9 cellular contexts compared by ENCODE assay signal in the genomic region with DNA sequence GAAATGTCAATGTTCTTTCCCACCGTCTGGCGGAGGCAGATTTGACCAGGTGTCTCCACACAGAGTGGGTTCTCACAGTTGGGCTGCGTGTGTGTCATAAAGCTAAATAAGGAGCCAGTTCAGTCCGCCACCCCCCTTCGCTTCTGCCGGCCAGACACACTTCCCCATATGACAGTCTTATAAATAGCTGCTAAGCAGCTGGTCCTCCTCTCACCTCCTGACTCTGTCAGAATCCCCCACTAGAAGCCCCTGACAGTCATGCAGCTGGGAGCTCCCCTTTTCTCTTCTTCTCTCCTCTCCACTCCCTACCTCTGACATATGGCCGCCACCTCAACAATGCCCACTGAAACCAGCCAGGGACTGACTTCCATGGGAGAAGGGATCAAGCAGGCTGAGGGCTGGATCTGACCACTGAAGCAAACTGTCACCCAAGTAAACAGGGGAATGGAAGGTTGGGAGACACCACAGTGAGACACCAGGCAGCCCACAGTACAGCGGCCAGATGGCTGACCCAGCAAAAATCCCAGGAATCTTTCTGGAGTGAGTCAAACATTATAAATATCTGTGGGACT.
DNase-seq lines count a peak whose midpoint lies in the region; ATAC-seq, FAIRE-seq and TF ChIP-seq lines count a peak whose summit lies in the region.
"Had no signal": no experiment of that assay in that cellular context is flagged by ENCODE, and none has a peak within 500 bp of the region (broad histone marks: within the 10 kb centered on the region; RNA-seq: fewer than 3 reads in every experiment).

No MANE protein-coding gene starts in this region.

- H3K9me3 ChIP-seq in right cardiac atrium (ENCODE audit: control insufficient read depth, low read length) (no peaks in the 10 kb centered on the region), tibial artery (no peaks in the 10 kb centered on the region)
- H3K9me3 ChIP-seq: ovary had no signal

- no peak overlapping the region for H3K27ac Mint-ChIP-seq in activated naive CD8-positive, alpha-beta T cell treated with anti-CD3 and anti-CD28 coated beads, Interleukin-2, amount 50 U/mL, for 24 hours

- peak overlapping the region; percentile 88 for H3K27ac ChIP-seq in right cardiac atrium (ENCODE audit: low read length)
- no peak overlapping the region for H3K27ac ChIP-seq in tibial artery
- H3K27ac ChIP-seq: ovary had no signal

- FAIRE-seq in GM18507 (lab: Jason Lieb, UNC), result peak; percentile 90

- intact Hi-C loops in right cardiac atrium (cut with DNase I), result no loop called here
- intact Hi-C loops in tibial artery (cut with DNase I; ENCODE audit: low total_unique reads), result no loop called here

- TF ChIP-seq CTCF in tibial artery (IDR thresholded peaks at IDR 0.05), result no peak

- WGBS in right cardiac atrium, result 56% methylated on average over 8 of the region's 8 CpGs

- no peaks in the 10 kb centered on the region for H3K36me3 Mint-ChIP-seq in activated naive CD8-positive, alpha-beta T cell treated with anti-CD3 and anti-CD28 coated beads, Interleukin-2, amount 50 U/mL, for 24 hours (ENCODE audit: low read depth)

- no peak overlapping the region for H3K4me3 Mint-ChIP-seq in activated naive CD8-positive, alpha-beta T cell treated with anti-CD3 and anti-CD28 coated beads, Interleukin-2, amount 50 U/mL, for 24 hours

- H3K9me3 Mint-ChIP-seq in activated naive CD8-positive, alpha-beta T cell treated with anti-CD3 and anti-CD28 coated beads, Interleukin-2, amount 50 U/mL, for 24 hours, result no peaks in the 10 kb centered on the region

- no peaks in the 10 kb centered on the region for H3K27me3 Mint-ChIP-seq in activated naive CD8-positive, alpha-beta T cell treated with anti-CD3 and anti-CD28 coated beads, Interleukin-2, amount 50 U/mL, for 24 hours

- no peaks in the 10 kb centered on the region for H3K27me3 ChIP-seq in right cardiac atrium (ENCODE audit: control insufficient read depth, insufficient read depth)
- no peaks in the 10 kb centered on the region for H3K27me3 ChIP-seq in tibial artery
- H3K27me3 ChIP-seq: ovary had no signal

- no peaks in the 10 kb centered on the region for H3K4me1 Mint-ChIP-seq in activated naive CD8-positive, alpha-beta T cell treated with anti-CD3 and anti-CD28 coated beads, Interleukin-2, amount 50 U/mL, for 24 hours

- H3K4me1 ChIP-seq in right cardiac atrium (ENCODE audit: control insufficient read depth, insufficient read depth, low read length) (peaks cover 2% of the 10 kb centered on the region), tibial artery (no peaks in the 10 kb centered on the region)

- DNase-seq in GM18507 (ENCODE audit: extremely low spot score, insufficient read length, low read depth) (peak; percentile 54), NAMALWA (ENCODE audit: low spot score) (peak; percentile 70), right cardiac atrium (peak; percentile 31 to 58 (median 56)), tibial artery (no peak), NCI-H2029 treated with DMSO at 0.1 percent for 48 hours (lab: John Stamatoyannopoulos, UW) (no peak)
- DNase-seq in activated naive CD8-positive, alpha-beta T cell treated with anti-CD3 and anti-CD28 coated beads, Interleukin-2, amount 50 U/mL, for 24 hours, result no peak
- no peak for DNase-seq in stimulated activated CD4-positive, alpha-beta T cell treated with anti-CD3 and anti-CD28 coated beads, Interleukin-12 subunit alpha, Interleukin-12 subunit beta, amount 100 ng/mL, for 4 hours
- DNase-seq: ovary had no signal

- H3K4me3 ChIP-seq in right cardiac atrium (ENCODE audit: low read length) (no peak overlapping the region), tibial artery (no peak overlapping the region)
- H3K4me3 ChIP-seq: ovary had no signal

- H3K36me3 ChIP-seq in tibial artery, result no peaks in the 10 kb centered on the region
- H3K36me3 ChIP-seq: ovary had no signal

- ATAC-seq in HG02610 (IDR thresholded peaks at IDR 0.05; ENCODE audit: unreplicated experiment) (peak; percentile 89), right cardiac atrium (peak; percentile 77 to 89)
- no peak for ATAC-seq in activated naive CD8-positive, alpha-beta T cell treated with anti-CD3 and anti-CD28 coated beads, Interleukin-2, amount 50 U/mL, for 24 hours

Comparison
In these comparisons a context has a peak if more than half of its experiments do, and no peak if none do; other contexts are left out.
1. DNase-seq: peak in GM18507 (single experiment), NAMALWA (single experiment) and right cardiac atrium (3 of 3); none in tibial artery (0 of 2), activated naive CD8-positive, alpha-beta T cell treated with anti-CD3 and anti-CD28 coated beads, Interleukin-2, amount 50 U/mL, for 24 hours (single experiment), stimulated activated CD4-positive, alpha-beta T cell treated with anti-CD3 and anti-CD28 coated beads, Interleukin-12 subunit alpha, Interleukin-12 subunit beta, amount 100 ng/mL, for 4 hours (single experiment) and NCI-H2029 treated with DMSO at 0.1 percent for 48 hours (single experiment).